3 cellular contexts compared by ENCODE assay signal in genomic region chrX:117147249-117147648, GRCh38.
TF ChIP-seq lines count a peak whose summit lies in the region.

No MANE protein-coding gene starts in this region.

TF ChIP-seq in A549, 52 proteins besides CTCF, POLR2A, EP300 and RAD21:
- TF ChIP-seq MAFK (IDR thresholded peaks at IDR 0.05; ENCODE audit: partially characterized antibody): peak; percentile 56
- TF ChIP-seq EHMT2 (IDR thresholded peaks at IDR 0.05; ENCODE audit: low read depth): no peak

TF ChIP-seq in IMR-90, 13 proteins besides CTCF, POLR2A, EP300 and RAD21:
- TF ChIP-seq MAFK (IDR thresholded peaks at IDR 0.05; ENCODE audit: low read depth, low read length) (peak; percentile 71), SMC3 (IDR thresholded peaks at IDR 0.05; ENCODE audit: low read depth, low read length) (no peak)

TF ChIP-seq in K562, 482 proteins besides CTCF, POLR2A, EP300 and RAD21:
- TF ChIP-seq C11orf30 (IDR thresholded peaks at IDR 0.05; ENCODE audit: low read depth) (peak; percentile 22; the same call in 1 of the 2 replicates), ZKSCAN1 (IDR thresholded peaks at IDR 0.05; ENCODE audit: low read depth, low read length) (no peak), GATAD2A (IDR thresholded peaks at IDR 0.05) (no peak), MAFF (IDR thresholded peaks at IDR 0.05; ENCODE audit: low read length) (peak; percentile 31; the same call in 1 of the 2 replicates), ZNF316 (IDR thresholded peaks at IDR 0.05) (peak; percentile 44; the same call in 1 of the 2 replicates), ZNF263 (CRISPR knock-in tag; IDR thresholded peaks at IDR 0.05; ENCODE audit: borderline replicate concordance) (no peak), DNMT1 (IDR thresholded peaks at IDR 0.05) (no peak), EGR1 (conservative IDR thresholded peaks at IDR 0.05) (no peak), ZNF584 (CRISPR knock-in tag; IDR thresholded peaks at IDR 0.05; ENCODE audit: low read depth) (no peak), DMBX1 (CRISPR knock-in tag; IDR thresholded peaks at IDR 0.05; ENCODE audit: borderline replicate concordance) (no peak), ZFP30 (CRISPR knock-in tag; IDR thresholded peaks at IDR 0.05; ENCODE audit: borderline replicate concordance) (no peak), KDM1A (IDR thresholded peaks at IDR 0.05) (no peak)
TF ChIP-seq in K562: peak in this region for 3.
